ENCODE assay signal across 8 cellular contexts in the genomic region with DNA sequence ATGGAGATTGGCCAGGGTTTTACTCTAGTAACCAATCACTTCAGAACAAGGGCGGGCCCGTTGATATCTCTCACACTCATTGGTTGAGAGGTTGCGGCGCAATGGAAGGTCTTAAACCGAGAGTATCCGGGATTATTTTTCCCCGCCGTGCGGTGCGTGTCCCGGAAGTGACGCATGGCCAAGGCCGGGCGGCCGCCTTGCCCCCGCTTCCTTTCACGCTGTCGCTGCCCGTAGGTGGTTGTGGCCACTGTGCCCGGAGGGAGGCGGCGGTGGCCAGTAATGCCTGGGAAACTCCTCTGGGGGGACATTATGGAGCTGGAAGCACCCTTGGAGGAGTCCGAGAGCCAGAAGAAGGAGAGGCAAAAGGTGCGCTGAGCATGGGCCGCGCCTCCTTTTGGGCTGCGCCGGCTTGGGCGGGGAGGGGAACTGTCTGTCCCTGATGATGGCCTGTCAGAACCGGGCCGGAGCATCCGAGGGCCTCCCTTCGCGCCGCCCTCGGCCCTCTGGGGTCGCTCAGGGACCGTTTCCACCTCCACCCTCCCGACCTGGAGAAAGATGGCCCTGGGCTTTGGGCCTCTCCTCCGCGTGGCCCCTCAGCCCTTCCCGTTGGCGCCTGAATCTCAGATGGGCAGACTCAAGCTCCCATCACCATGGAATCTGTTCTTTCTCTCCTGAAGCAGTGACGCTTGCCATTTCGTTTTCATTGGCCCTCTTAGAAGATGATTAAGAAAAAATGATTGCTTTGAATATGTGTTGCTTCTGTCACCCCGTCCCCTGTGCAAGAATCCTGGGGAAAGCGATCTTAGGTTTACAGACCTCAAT. TPM values are rescaled to one million over a fixed set of nuclear protein-coding genes. Genes with fewer than 3 reads are reported as not detected.
DNase-seq lines count a peak whose midpoint lies in the region; ATAC-seq and TF ChIP-seq lines count a peak whose summit lies in the region.

A gene with protein sequence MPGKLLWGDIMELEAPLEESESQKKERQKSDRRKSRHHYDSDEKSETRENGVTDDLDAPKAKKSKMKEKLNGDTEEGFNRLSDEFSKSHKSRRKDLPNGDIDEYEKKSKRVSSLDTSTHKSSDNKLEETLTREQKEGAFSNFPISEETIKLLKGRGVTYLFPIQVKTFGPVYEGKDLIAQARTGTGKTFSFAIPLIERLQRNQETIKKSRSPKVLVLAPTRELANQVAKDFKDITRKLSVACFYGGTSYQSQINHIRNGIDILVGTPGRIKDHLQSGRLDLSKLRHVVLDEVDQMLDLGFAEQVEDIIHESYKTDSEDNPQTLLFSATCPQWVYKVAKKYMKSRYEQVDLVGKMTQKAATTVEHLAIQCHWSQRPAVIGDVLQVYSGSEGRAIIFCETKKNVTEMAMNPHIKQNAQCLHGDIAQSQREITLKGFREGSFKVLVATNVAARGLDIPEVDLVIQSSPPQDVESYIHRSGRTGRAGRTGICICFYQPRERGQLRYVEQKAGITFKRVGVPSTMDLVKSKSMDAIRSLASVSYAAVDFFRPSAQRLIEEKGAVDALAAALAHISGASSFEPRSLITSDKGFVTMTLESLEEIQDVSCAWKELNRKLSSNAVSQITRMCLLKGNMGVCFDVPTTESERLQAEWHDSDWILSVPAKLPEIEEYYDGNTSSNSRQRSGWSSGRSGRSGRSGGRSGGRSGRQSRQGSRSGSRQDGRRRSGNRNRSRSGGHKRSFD (plus strand): TSS at position 210 of the 822 bp plus-strand sequence. CDS start 70 bp downstream, at position 280.

- peaks cover under 1% of the 10 kb centered on the region; the same call in 1 of the 2 replicates for H3K36me3 ChIP-seq in PC-9 (ENCODE audit: low read depth)

- CTCF ChIA-PET in PC-9 (lab: Charles Lee), result interaction anchor here (0.6 kb wide), 1 partner anchor 74 kb away, joined by 7 read pairs; a partner anchor contains a TSS

- DNase-seq in DMS153 treated with DMSO at 0.1 percent for 48 hours (lab: John Stamatoyannopoulos, UW; ENCODE audit: unreplicated experiment), result peak; percentile 98
- peak; percentile 99 for DNase-seq in Jurkat, Clone E6-1 (ENCODE audit: low read depth, low spot score)
- DNase-seq in PC-9, result peak; percentile 97 to 99
- peak; percentile 94 for DNase-seq in activated T-cell treated with anti-CD3 and anti-CD28 coated beads, Interleukin-2, amount 50 U/mL, for 1 hour
- peak; percentile 94 for DNase-seq in epithelial cell of proximal tubule (ENCODE audit: low read depth)
- DNase-seq in mucosa of gallbladder (ENCODE audit: low spot score), result peak; percentile 99
- peak; percentile 97 for DNase-seq in stimulated activated CD8-positive, alpha-beta memory T cell treated with anti-CD3 and anti-CD28 coated beads, Interleukin-4, amount 100 ng/mL, for 48 hours

- peaks cover 48% of the 10 kb centered on the region for H3K79me2 ChIP-seq in PC-9 (ENCODE audit: low read depth)

- no peaks in the 10 kb centered on the region for H3K9me3 ChIP-seq in PC-9 (ENCODE audit: insufficient read depth, low read depth)

- intact Hi-C loops in PC-9 (cut with micrococcal nuclease; ENCODE audit: unreplicated experiment), result loop anchor here (2.0 to 10.0 kb wide), 2 partner anchors 497 to 569 kb away; a partner anchor contains a TSS

- H2AFZ ChIP-seq in PC-9, result peak within 1 kb of the TSS; percentile 93

- peaks cover 18% of the 10 kb centered on the region for H3K4me1 ChIP-seq in PC-9 (replicated peaks; ENCODE audit: insufficient read depth)

- ATAC-seq in GM21619 (IDR thresholded peaks at IDR 0.05; ENCODE audit: unreplicated experiment), result peak; percentile 96

- no peaks in the 10 kb centered on the region for H3K27me3 ChIP-seq in PC-9 (ENCODE audit: insufficient read depth, low read depth)

- peak within 1 kb of the TSS; percentile 90 for H3K4me2 ChIP-seq in PC-9

- H3F3A ChIP-seq in PC-9 (ENCODE audit: insufficient read depth, low read depth), result no peaks in the 10 kb centered on the region

- no peaks in the 10 kb centered on the region for H3K9me2 ChIP-seq in PC-9 (ENCODE audit: insufficient read depth)

- H4K20me1 ChIP-seq in PC-9 (ENCODE audit: insufficient read depth), result no peaks in the 10 kb centered on the region

- H3K4me3 ChIP-seq in Jurkat, Clone E6-1 (ENCODE audit: low read length), result peak within 1 kb of the TSS; percentile 93
- H3K4me3 ChIP-seq in PC-9 (peak within 1 kb of the TSS; percentile 75), epithelial cell of proximal tubule (ENCODE audit: low read depth, low read length) (peak within 1 kb of the TSS; percentile 80)

- TF ChIP-seq CTCF in PC-9 (conservative IDR thresholded peaks at IDR 0.05) (no peak; the same call in 1 of the 2 replicates), epithelial cell of proximal tubule (conservative IDR thresholded peaks at IDR 0.05; ENCODE audit: low read depth, low read length) (no peak)

- TSS peak; percentile 86 for BruUV-seq in PC-9 (replicated peaks; lab: Mats Ljungman, UMichigan)

- H3K27ac ChIP-seq in PC-9, result peak within 1 kb of the TSS; percentile 80

- POLR2A ChIA-PET in PC-9 (lab: Charles Lee; ENCODE audit: unreplicated experiment), result interaction anchor here (0.6 kb wide), 1 partner anchor 434 kb away, joined by 5 read pairs; no protein-coding TSS in a partner anchor

RNA-seq across cellular contexts. Expression of the gene that starts here (rescaled TPM):
- 58.6 TPM for polyA plus RNA-seq in Jurkat, Clone E6-1 (2012; ENCODE audit: insufficient read depth, insufficient read length)
- total RNA-seq in PC-9 (2021), result 33.8 and 37.7 TPM in 2 replicates
- total RNA-seq in epithelial cell of proximal tubule, result 32.8 and 35.6 TPM in 2 replicates
- total RNA-seq in mucosa of gallbladder, result 30.9 TPM

Comparison
In these comparisons a context has a peak if more than half of its experiments do, and no peak if none do; other contexts are left out.
1. Peak in every context shown above with its lines: DNase-seq, ATAC-seq, H3K4me3 ChIP-seq and H3K27ac ChIP-seq.